ENCODE assay signal across 1 cellular context in the genomic region with DNA sequence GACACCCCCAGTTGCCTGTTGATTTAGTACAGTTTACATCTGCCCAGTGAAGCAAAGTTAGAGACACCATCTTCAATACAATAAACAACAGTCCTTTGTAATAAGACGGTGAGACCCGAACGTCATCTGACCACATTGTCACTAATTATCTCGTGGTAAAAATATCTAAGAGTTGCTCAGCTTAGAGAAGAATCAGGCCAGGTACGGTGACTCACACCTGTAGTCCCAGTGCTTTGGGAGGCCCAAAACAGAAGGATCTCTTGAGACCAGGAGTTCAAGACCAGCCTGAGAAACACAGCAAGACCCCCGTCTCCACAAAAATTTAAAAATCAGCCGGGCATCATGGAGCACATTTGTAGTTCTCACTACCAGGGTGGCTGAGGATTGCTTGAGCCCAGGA.
TF ChIP-seq lines count a peak whose summit lies in the region.

No MANE protein-coding gene starts in this region.

TF ChIP-seq in GM12878, 131 proteins besides CTCF, POLR2A, EP300 and RAD21 (continued from another document):
- TF ChIP-seq, protein P1, sequence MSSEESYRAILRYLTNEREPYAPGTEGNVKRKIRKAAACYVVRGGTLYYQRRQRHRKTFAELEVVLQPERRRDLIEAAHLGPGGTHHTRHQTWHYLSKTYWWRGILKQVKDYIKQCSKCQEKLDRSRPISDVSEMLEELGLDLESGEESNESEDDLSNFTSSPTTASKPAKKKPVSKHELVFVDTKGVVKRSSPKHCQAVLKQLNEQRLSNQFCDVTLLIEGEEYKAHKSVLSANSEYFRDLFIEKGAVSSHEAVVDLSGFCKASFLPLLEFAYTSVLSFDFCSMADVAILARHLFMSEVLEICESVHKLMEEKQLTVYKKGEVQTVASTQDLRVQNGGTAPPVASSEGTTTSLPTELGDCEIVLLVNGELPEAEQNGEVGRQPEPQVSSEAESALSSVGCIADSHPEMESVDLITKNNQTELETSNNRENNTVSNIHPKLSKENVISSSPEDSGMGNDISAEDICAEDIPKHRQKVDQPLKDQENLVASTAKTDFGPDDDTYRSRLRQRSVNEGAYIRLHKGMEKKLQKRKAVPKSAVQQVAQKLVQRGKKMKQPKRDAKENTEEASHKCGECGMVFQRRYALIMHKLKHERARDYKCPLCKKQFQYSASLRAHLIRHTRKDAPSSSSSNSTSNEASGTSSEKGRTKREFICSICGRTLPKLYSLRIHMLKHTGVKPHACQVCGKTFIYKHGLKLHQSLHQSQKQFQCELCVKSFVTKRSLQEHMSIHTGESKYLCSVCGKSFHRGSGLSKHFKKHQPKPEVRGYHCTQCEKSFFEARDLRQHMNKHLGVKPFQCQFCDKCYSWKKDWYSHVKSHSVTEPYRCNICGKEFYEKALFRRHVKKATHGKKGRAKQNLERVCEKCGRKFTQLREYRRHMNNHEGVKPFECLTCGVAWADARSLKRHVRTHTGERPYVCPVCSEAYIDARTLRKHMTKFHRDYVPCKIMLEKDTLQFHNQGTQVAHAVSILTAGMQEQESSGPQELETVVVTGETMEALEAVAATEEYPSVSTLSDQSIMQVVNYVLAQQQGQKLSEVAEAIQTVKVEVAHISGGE (CRISPR knock-in tag; IDR thresholded peaks at IDR 0.05) = no peak
- no peak for TF ChIP-seq HCFC1 (IDR thresholded peaks at IDR 0.05; ENCODE audit: low read length)
